Comparison of ENCODE assay signal across 8 cellular contexts in the genomic region with DNA sequence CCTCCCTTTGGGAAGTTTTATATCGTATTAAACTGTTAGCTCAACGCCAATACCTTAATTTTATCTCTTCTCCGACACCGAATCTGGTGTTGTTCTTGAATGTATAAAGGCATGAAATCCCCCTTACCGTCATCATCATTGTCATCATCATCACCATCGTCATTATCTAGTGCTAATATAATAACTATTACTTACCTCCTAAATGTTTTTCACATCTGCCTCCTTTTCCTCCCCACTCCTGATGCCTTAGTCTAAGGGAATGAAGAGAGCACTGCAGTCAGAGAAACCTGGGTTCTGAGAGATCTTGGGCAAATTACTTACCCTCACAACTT. TPM values are rescaled to one million over a fixed set of nuclear protein-coding genes. Genes with fewer than 3 reads are reported as not detected.
DNase-seq lines count a peak whose midpoint lies in the region; ATAC-seq and TF ChIP-seq lines count a peak whose summit lies in the region.

No MANE protein-coding gene starts in this region.

- H3K36me3 Mint-ChIP-seq in osteocyte (ENCODE audit: unreplicated experiment), result peaks cover 18% of the 10 kb centered on the region

- DNase-seq in osteocyte (ENCODE audit: extremely low spot score, unreplicated experiment) (no peak), GM03348 (ENCODE audit: low spot score) (no peak), SKM-1 treated with dmso at 0.1 percent for 144 hours (lab: John Stamatoyannopoulos, UW; ENCODE audit: unreplicated experiment) (no peak)

- H3K4me1 Mint-ChIP-seq in osteocyte (ENCODE audit: unreplicated experiment), result peaks cover 28% of the 10 kb centered on the region

- H3K9me3 Mint-ChIP-seq in osteocyte (ENCODE audit: unreplicated experiment), result no peaks in the 10 kb centered on the region

- H3K27ac ChIP-seq in HUES6 (ENCODE audit: low read depth, low read length), result no peak overlapping the region
- H3K27ac ChIP-seq in duodenal mucosa (ENCODE audit: low read depth, low read length), result no peak overlapping the region

- H3K4me1 ChIP-seq in HUES6 (ENCODE audit: control insufficient read depth, insufficient read depth, low read length), result peaks cover 23% of the 10 kb centered on the region
- H3K4me1 ChIP-seq in duodenal mucosa (ENCODE audit: control insufficient read depth in 1 of 2, insufficient read depth in 2 of 2, low read length in 2 of 2), result peaks cover 37 to 39% of the 10 kb centered on the region in 2 donors

- H3K36me3 ChIP-seq in HUES6 (ENCODE audit: control insufficient read depth, insufficient read depth, low read length) (peaks cover 23% of the 10 kb centered on the region), duodenal mucosa (ENCODE audit: control insufficient read depth in 1 of 2, insufficient read depth in 2 of 2, low read length in 2 of 2) (peaks cover 4 to 8% of the 10 kb centered on the region in 2 donors)

- H3K27me3 Mint-ChIP-seq in osteocyte (ENCODE audit: unreplicated experiment), result peaks cover 17% of the 10 kb centered on the region

- H3K9ac ChIP-seq in HUES6 (ENCODE audit: low read length) (no peak overlapping the region), duodenal mucosa (ENCODE audit: low read depth in 1 of 2, low read length in 2 of 2) (peak overlapping the region; percentile 12 to 37)

- peak overlapping the region; percentile 5 for H3K27ac Mint-ChIP-seq in osteocyte (ENCODE audit: unreplicated experiment)

- H3K4me3 Mint-ChIP-seq in osteocyte (ENCODE audit: unreplicated experiment), result peak overlapping the region; percentile 62

- H3K9me3 ChIP-seq in HUES6 (ENCODE audit: control insufficient read depth, insufficient read depth, low read depth, low read length) (no peaks in the 10 kb centered on the region), duodenal mucosa (ENCODE audit: control insufficient read depth in 1 of 2, low read length in 2 of 2) (no peaks in the 10 kb centered on the region)

- TF ChIP-seq CTCF in osteocyte (IDR thresholded peaks at IDR 0.05), result no peak

- peak; percentile 12 for ATAC-seq in GM18907 (IDR thresholded peaks at IDR 0.05; ENCODE audit: unreplicated experiment)
- no peak for ATAC-seq in HG03378 (IDR thresholded peaks at IDR 0.05; ENCODE audit: unreplicated experiment)
- ATAC-seq in GM21515 (IDR thresholded peaks at IDR 0.05; ENCODE audit: unreplicated experiment), result no peak

- H3K27me3 ChIP-seq in HUES6 (ENCODE audit: control insufficient read depth, insufficient read depth, low read length) (peaks cover 9% of the 10 kb centered on the region; the same call in 1 of the 2 replicates), duodenal mucosa (ENCODE audit: control insufficient read depth in 1 of 2, insufficient read depth in 2 of 2, low read length in 2 of 2) (no peaks in the 10 kb centered on the region)

- H3K4me3 ChIP-seq in HUES6 (ENCODE audit: low read depth, low read length) (peak overlapping the region; percentile 75), duodenal mucosa (ENCODE audit: low read depth in 1 of 2, low read length in 2 of 2) (peak overlapping the region; percentile 58 to 71)

RNA-seq across cellular contexts. Expression of gene ZBTB24, which starts 0.7 kb away (rescaled TPM):
- 6.2 and 6.7 TPM in 2 replicates for total RNA-seq in osteocyte

RNA-seq across cellular contexts. Expression of gene MICAL1, which starts 28.1 kb away (rescaled TPM):
- 53.6 and 59.5 TPM in 2 replicates for total RNA-seq in osteocyte

RNA-seq across cellular contexts. Expression of gene SMPD2, which starts 43.2 kb away (rescaled TPM):
- total RNA-seq in osteocyte, result 9.8 and 10.1 TPM in 2 replicates

RNA-seq across cellular contexts. Expression of gene PPIL6, which starts 43.3 kb away (rescaled TPM):
- total RNA-seq in osteocyte, result 1.9 and 2.2 TPM in 2 replicates
